8 cellular contexts compared by ENCODE assay signal in genomic region chr6:147201885-147202515, GRCh38. TPM values are rescaled to one million over a fixed set of nuclear protein-coding genes. Genes with fewer than 3 reads are reported as not detected.
DNase-seq lines count a peak whose midpoint lies in the region; ATAC-seq, FAIRE-seq and TF ChIP-seq lines count a peak whose summit lies in the region.

No MANE protein-coding gene starts in this region.

- H2BK5ac ChIP-seq in H1 (ENCODE audit: low read depth, low read length) = no peak overlapping the region

- ATAC-seq in HG03025 (IDR thresholded peaks at IDR 0.05; ENCODE audit: low FRiP score, unreplicated experiment) = no peak

- no peak for TF ChIP-seq CTCF in H1 (IDR thresholded peaks at IDR 0.05; ENCODE audit: control extremely low read depth in 1 of 3, insufficient read depth in 1 of 3, low read depth in 1 of 3, low read length in 3 of 3)

- H2AK5ac ChIP-seq in H1 (ENCODE audit: low read depth, low read length) = no peak overlapping the region

- H3K9me3 ChIP-seq in H1 (ENCODE audit: insufficient read depth in 2 of 2, low read depth in 1 of 2, low read length in 1 of 2) = no peaks in the 10 kb centered on the region

- no peak overlapping the region for H3K23ac ChIP-seq in H1 (ENCODE audit: insufficient read length)

- H2AFZ ChIP-seq in H1 (ENCODE audit: low read length) = peak overlapping the region; percentile 98

- peak overlapping the region; percentile 69 for H2BK120ac ChIP-seq in H1 (replicated peaks; ENCODE audit: low read depth, low read length)

- H3K27me3 ChIP-seq in H1 (replicated peaks in 1 of 4; ENCODE audit: control insufficient read depth in 3 of 4, extremely low read depth in 1 of 4, insufficient read depth in 3 of 4, low read length in 3 of 4) = 0 out of 7 replicates have a peak, but pooled peaks cover 0 to 2% (median 0%) of the 10 kb centered on the region in 4 experiments

- FAIRE-seq in H1 (lab: Jason Lieb, UNC) = no peak

- H3K4me1 Mint-ChIP-seq in IgD-negative memory B cell = peaks cover 10 to 27% (median 19%) of the 10 kb centered on the region in 3 donors

- H3K56ac ChIP-seq in H1 (replicated peaks; ENCODE audit: insufficient read length, low read depth, low read length) = no peak overlapping the region

- no peak overlapping the region for H3K4ac ChIP-seq in H1 (replicated peaks; ENCODE audit: insufficient read length, low read depth, low read length)

- H3K4me3 ChIP-seq in H1 (ENCODE audit: extremely low read depth in 1 of 4, insufficient read depth in 2 of 4, low read depth in 3 of 4, low read length in 4 of 4) = peak overlapping the region; percentile 67 to 97 (median 78)

- no peaks in the 10 kb centered on the region for H3K36me3 Mint-ChIP-seq in IgD-negative memory B cell

- no peak overlapping the region for H3K14ac ChIP-seq in H1 (ENCODE audit: insufficient read length)

- no peak overlapping the region for H3K27ac ChIP-seq in H1 (ENCODE audit: low read depth, low read length)

- H2BK12ac ChIP-seq in H1 (ENCODE audit: low read depth, low read length) = no peak overlapping the region

- TF ChIP-seq POLR2A in H1 (IDR thresholded peaks at IDR 0.05; ENCODE audit: control extremely low read depth in 1 of 2, low read depth in 2 of 2, low read length in 2 of 2) = no peak

- H4K91ac ChIP-seq in H1 (replicated peaks; ENCODE audit: insufficient read length, low read length) = no peak overlapping the region

- no peak overlapping the region for H2BK15ac ChIP-seq in H1 (ENCODE audit: low read length)

- peak overlapping the region; percentile 94 to 96 (median 95) for H3K27ac Mint-ChIP-seq in IgD-negative memory B cell

- 24% methylated on average over 16 of the region's 16 CpGs; no CpG with 5 or more reads in 1 of the 2 experiments for WGBS in H1 (ENCODE audit: extremely low coverage in 1 of 2, insufficient coverage in 1 of 2, insufficient read length in 1 of 2, insufficient replicate concordance in 2 of 2, low coverage in 1 of 2, low lambda C conversion rate in 2 of 2, missing lambda C conversion rate in 1 of 2), 2 experiments

- H4K20me1 ChIP-seq in H1 (replicated peaks in 1 of 2; ENCODE audit: control insufficient read depth in 1 of 2, insufficient read depth in 2 of 2, low read length in 2 of 2) = no peaks in the 10 kb centered on the region

- H3K4me1 ChIP-seq in H1 (replicated peaks in 1 of 4; ENCODE audit: control insufficient read depth in 3 of 4, insufficient read depth in 4 of 4, low read length in 3 of 4) = peaks cover 0 to 3% (median 0%) of the 10 kb centered on the region in 4 experiments; a peak in 1 of 7 replicates

- no peak for TF ChIP-seq RAD21 in H1 (IDR thresholded peaks at IDR 0.05 in 1 of 2, conservative IDR thresholded peaks at IDR 0.05 in 1 of 2; ENCODE audit: low read depth in 2 of 2, low read length in 2 of 2)

- peak overlapping the region; percentile 97 to 99 (median 98) for H3K4me3 Mint-ChIP-seq in IgD-negative memory B cell

- H3K18ac ChIP-seq in H1 (ENCODE audit: extremely low read depth, low read length) = no peak overlapping the region

- no peak overlapping the region; a peak in 1 of 7 replicates for H3K9ac ChIP-seq in H1 (replicated peaks in 1 of 4; ENCODE audit: extremely low read depth in 1 of 4, low read depth in 3 of 4, low read length in 3 of 4)

- H3K9me3 Mint-ChIP-seq in IgD-negative memory B cell = no peaks in the 10 kb centered on the region

- no peaks in the 10 kb centered on the region for H3K27me3 Mint-ChIP-seq in IgD-negative memory B cell

- H3K79me2 ChIP-seq in H1 (ENCODE audit: control insufficient read depth in 1 of 2, insufficient read depth in 2 of 2, low read length in 2 of 2) = peaks cover 0 to 19% of the 10 kb centered on the region in 2 experiments; a peak in 3 of 4 replicates

- POLR2A ChIA-PET in H1 (lab: Charles Lee; ENCODE audit: partially characterized antibody) = interaction anchor here (1.4 kb wide), 1 partner anchor 9 kb away, joined by 4 read pairs; no protein-coding TSS in a partner anchor

- no peak overlapping the region for H4K8ac ChIP-seq in H1 (ENCODE audit: extremely low read depth, insufficient read depth, low read length)

- TF ChIP-seq EP300 in H1 (IDR thresholded peaks at IDR 0.05; ENCODE audit: borderline replicate concordance in 1 of 2, low read depth in 2 of 2, low read length in 2 of 2) = no peak

- DNase-seq in stimulated activated CD4-positive, alpha-beta T cell treated with anti-CD3 and anti-CD28 coated beads, Interleukin-15, amount 100 ng/mL, for 24 hours = peak; percentile 16
- no peak for DNase-seq in stimulated activated CD4-positive, alpha-beta T cell treated with anti-CD3 and anti-CD28 coated beads, Interleukin-4, amount 100 ng/mL, for 4 hours
- DNase-seq in SKM-1 treated with dmso at 0.1 percent for 144 hours (lab: John Stamatoyannopoulos, UW; ENCODE audit: unreplicated experiment) = peak; percentile 14
- DNase-seq in H1 (ENCODE audit: low read depth in 1 of 2, low spot score in 2 of 2) = no peak
- DNase-seq in myocyte (ENCODE audit: low read depth) = peak; percentile 29
- no peak for DNase-seq in activated CD4-positive, alpha-beta T cell treated with anti-CD3 and anti-CD28 coated beads for 48 hours

- H4K5ac ChIP-seq in H1 (ENCODE audit: insufficient read length, low read depth, low read length) = peak overlapping the region; percentile 4

- CTCF ChIA-PET in H1 (lab: Charles Lee; ENCODE audit: partially characterized antibody) = interaction anchor here (0.6 kb wide), 1 partner anchor 18 kb away, joined by 3 read pairs; no protein-coding TSS in a partner anchor

- H3K23me2 ChIP-seq in H1 (ENCODE audit: low read depth, low read length) = peaks cover 10% of the 10 kb centered on the region

- H3K79me1 ChIP-seq in H1 (ENCODE audit: low read depth, low read length) = no peaks in the 10 kb centered on the region

- no peaks in the 10 kb centered on the region; a peak in 1 of 8 replicates for H3K36me3 ChIP-seq in H1 (ENCODE audit: control insufficient read depth in 2 of 4, insufficient read depth in 4 of 4, low read length in 3 of 4)

- H3K4me2 ChIP-seq in H1 (ENCODE audit: insufficient read depth in 1 of 2, low read depth in 2 of 2, low read length in 2 of 2) = peak overlapping the region; percentile 79 to 93

- no peak overlapping the region for H2BK20ac ChIP-seq in H1 (ENCODE audit: low read length)

TF ChIP-seq in H1, 55 proteins besides CTCF, POLR2A, EP300 and RAD21:
- TF ChIP-seq SIRT6 (IDR thresholded peaks at IDR 0.05; ENCODE audit: low read length) (no peak), SP1 (IDR thresholded peaks at IDR 0.05; ENCODE audit: low read depth, low read length) (no peak), SIX5 (IDR thresholded peaks at IDR 0.05; ENCODE audit: low read depth, low read length) (peak; percentile 77)

RNA-seq across cellular contexts. Expression of gene STXBP5, which starts 2.2 kb away (rescaled TPM):
- polyA plus RNA-seq in IgD-negative memory B cell (1.2 TPM), H1 (2011; rRNA removed) (2.5 and 2.7 TPM in 2 replicates)
- 10.8 and 12.0 TPM in 2 replicates for total RNA-seq in H1 (2021; fragmentation: NEBNext Ultra II Directional; extraction: Animal tissue kit (Norgen Biotek cat#: 25700))
- polyA plus RNA-seq in H1 (2011; cell fraction: cytosol; rRNA removed) = 3.4 TPM
- polyA plus RNA-seq in H1 (2011; cell fraction: nucleus; rRNA removed) = 7.3 TPM
- polyA plus RNA-seq in H1 (2012, experiment 1 of 2) = 3.2 to 5.4 TPM (median 4.8 TPM) in 4 replicates
- 0.29 TPM for polyA plus RNA-seq in H1 (2012, experiment 2 of 2)
- 3.1 TPM for polyA plus RNA-seq in H1 (2013, experiment 1 of 2)
- 2.5 TPM for polyA plus RNA-seq in H1 (2013, experiment 2 of 2)
- 19.5 and 26.8 TPM in 2 replicates for polyA minus RNA-seq in H1 (2011; rRNA and poly(A)+ RNA removed)
- polyA minus RNA-seq in H1 (2011; cell fraction: cytosol; rRNA and poly(A)+ RNA removed) = 8.7 TPM
- polyA minus RNA-seq in H1 (2011; cell fraction: nucleus; rRNA and poly(A)+ RNA removed) = 45.4 TPM
- total RNA-seq in myocyte = 35.2 and 36.5 TPM in 2 replicates
- polyA plus RNA-seq in myocyte (2012) = 11.9 TPM

Comparison
In these comparisons a context has a peak if more than half of its experiments do, and no peak if none do; other contexts are left out.
1. DNase-seq: peak in stimulated activated CD4-positive, alpha-beta T cell treated with anti-CD3 and anti-CD28 coated beads, Interleukin-15, amount 100 ng/mL, for 24 hours (single experiment), SKM-1 treated with dmso at 0.1 percent for 144 hours (single experiment) and myocyte (single experiment); none in stimulated activated CD4-positive, alpha-beta T cell treated with anti-CD3 and anti-CD28 coated beads, Interleukin-4, amount 100 ng/mL, for 4 hours (0 of 2), H1 (0 of 2) and activated CD4-positive, alpha-beta T cell treated with anti-CD3 and anti-CD28 coated beads for 48 hours (single experiment).